Comparison of ENCODE assay signal across 8 cellular contexts in the genomic region with DNA sequence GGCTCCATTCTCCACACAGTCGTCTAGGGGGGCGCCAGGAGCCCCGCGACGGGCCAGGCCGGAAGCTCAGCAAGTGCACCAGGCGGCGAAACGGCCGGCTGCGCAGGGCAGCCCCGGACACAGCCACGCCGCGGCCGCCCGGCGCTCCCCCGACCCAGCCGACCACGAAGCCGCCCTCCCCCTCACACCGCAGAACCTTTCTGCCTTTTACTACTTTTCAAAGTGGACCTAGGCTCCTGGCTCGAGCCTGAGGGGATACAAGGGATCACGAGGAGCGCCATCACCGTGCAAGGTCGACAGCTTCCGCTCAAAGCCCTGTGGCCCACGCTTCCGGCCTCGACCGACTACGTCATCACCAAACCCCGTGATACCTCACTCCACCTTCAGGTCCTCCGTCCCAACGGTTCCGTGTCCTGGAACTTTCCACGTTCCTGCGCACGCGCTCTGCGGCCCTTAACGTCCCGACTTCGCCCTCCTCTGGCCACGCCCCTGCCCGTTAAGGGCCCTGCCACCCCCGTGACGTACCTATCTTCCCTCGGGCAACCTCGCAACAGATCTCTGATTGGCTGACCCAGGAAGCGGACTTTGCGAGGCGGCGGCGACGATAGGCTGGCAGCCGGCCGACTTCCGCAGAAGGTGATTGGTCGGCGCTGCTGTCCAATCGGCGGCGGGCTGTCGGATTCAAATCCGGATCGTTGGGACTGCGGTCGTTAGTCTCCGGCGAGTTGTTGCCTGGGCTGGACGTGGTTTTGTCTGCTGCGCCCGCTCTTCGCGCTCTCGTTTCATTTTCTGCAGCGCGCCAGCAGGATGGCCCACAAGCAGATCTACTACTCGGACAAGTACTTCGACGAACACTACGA. TPM values are rescaled to one million over a fixed set of nuclear protein-coding genes. Genes with fewer than 3 reads are reported as not detected.
DNase-seq lines count a peak whose midpoint lies in the region; ATAC-seq lines count a peak whose summit lies in the region.

Gene CKS2 (plus strand): TSS at position 710 of the 860 bp plus-strand sequence. CDS start 98 bp downstream, at position 808.

- peaks cover under 1 to 37% (median 24%) of the 10 kb centered on the region in 11 experiments; a peak in 21 of 22 replicates for H3K36me3 ChIP-seq in BLaER1 treated with 17β-estradiol and CSF1 and Interleukin-3, amounts not matched to agents 10 nM and 100 nM

- peak within 1 kb of the TSS; percentile 85 to 100 (median 93) for H3K4me2 ChIP-seq in BLaER1 treated with 17β-estradiol and CSF1 and Interleukin-3, amounts not matched to agents 10 nM and 100 nM

- no peaks in the 10 kb centered on the region for H3K9me3 ChIP-seq in BLaER1 treated with 17β-estradiol and CSF1 and Interleukin-3, amounts not matched to agents 10 nM and 100 nM (replicated peaks in 1 of 11)

- DNase-seq in NCI-H748 (lab: John Stamatoyannopoulos, UW; ENCODE audit: unreplicated experiment) (peak; percentile 100), cortex of kidney (lab: John Stamatoyannopoulos, UW) (peak; percentile 97), left colon (peak; percentile 100)
- DNase-seq in activated CD4-positive, alpha-beta T cell treated with anti-CD3 and anti-CD28 coated beads, Interleukin-2, amount 50 U/mL, for 1 hour = peak; percentile 100
- DNase-seq in stimulated activated CD4-positive, alpha-beta T cell treated with anti-CD3 and anti-CD28 coated beads, Interleukin-1b, Interleukin-23, amount 100 ng/mL, for 48 hours = peak; percentile 100

- intact Hi-C loops in left colon (cut with DNase I, micrococcal nuclease) = no loop called here

- H3K4me1 ChIP-seq in BLaER1 treated with 17β-estradiol and CSF1 and Interleukin-3, amounts not matched to agents 10 nM and 100 nM = peaks cover 25 to 42% (median 35%) of the 10 kb centered on the region in 10 experiments

- H3K9ac ChIP-seq in BLaER1 treated with 17β-estradiol and CSF1 and Interleukin-3, amounts not matched to agents 10 nM and 100 nM = peak within 1 kb of the TSS; percentile 95 to 100 (median 98)

- peak; percentile 87 for ATAC-seq in GM19351 (IDR thresholded peaks at IDR 0.05; ENCODE audit: unreplicated experiment)
- peak; percentile 89 for ATAC-seq in HG03521 (IDR thresholded peaks at IDR 0.05; ENCODE audit: unreplicated experiment)
- ATAC-seq in left colon = peak; percentile 87

- H3K27ac ChIP-seq in BLaER1 treated with 17β-estradiol and CSF1 and Interleukin-3, amounts not matched to agents 10 nM and 100 nM = peak within 1 kb of the TSS; percentile 97 to 100 (median 99)

- peaks cover 0 to 42% (median 39%) of the 10 kb centered on the region in 11 experiments; a peak in 17 of 22 replicates for H4K20me1 ChIP-seq in BLaER1 treated with 17β-estradiol and CSF1 and Interleukin-3, amounts not matched to agents 10 nM and 100 nM

- H3K27me3 ChIP-seq in BLaER1 treated with 17β-estradiol and CSF1 and Interleukin-3, amounts not matched to agents 10 nM and 100 nM = no peaks in the 10 kb centered on the region

- H3K4me3 ChIP-seq in BLaER1 treated with 17β-estradiol and CSF1 and Interleukin-3, amounts not matched to agents 10 nM and 100 nM = peak within 1 kb of the TSS; percentile 80 to 98 (median 88)

RNA-seq across cellular contexts. Expression of gene CKS2, which starts in this region (rescaled TPM):
- total RNA-seq in left colon = 10 to 100 TPM; 14.9 to 21.2 TPM

Comparison
In these comparisons a context has a peak if more than half of its experiments do, and no peak if none do; other contexts are left out.
1. Peak in every context shown above with its lines: DNase-seq, ATAC-seq, H3K4me3 ChIP-seq and H3K27ac ChIP-seq.